15 cellular contexts compared by ENCODE assay signal in the genomic region with DNA sequence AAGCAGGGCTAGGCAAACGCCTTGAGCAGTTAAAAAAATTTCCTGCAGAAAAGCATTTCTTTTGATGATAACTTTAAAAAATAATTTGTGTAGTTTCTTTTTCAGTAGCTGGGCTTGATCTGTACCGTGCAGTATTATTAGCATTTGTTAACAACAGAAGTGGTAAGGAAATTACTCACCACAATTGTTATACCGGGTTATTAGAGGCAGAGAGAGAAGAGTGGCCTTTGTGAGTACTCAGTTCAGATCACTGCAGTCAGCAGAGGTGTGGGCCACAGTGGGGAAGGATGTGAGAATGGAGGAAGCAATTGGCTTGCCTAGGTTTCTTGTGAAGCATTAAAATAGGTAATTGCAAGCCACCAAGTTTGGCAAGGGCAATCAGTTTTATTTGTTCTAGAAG. TPM values are rescaled to one million over a fixed set of nuclear protein-coding genes. Genes with fewer than 3 reads are reported as not detected.
A peak's percentile ranks its signal among the peaks of the same experiment; 100 is the strongest.
DNase-seq lines count a peak whose midpoint lies in the region; ATAC-seq, FAIRE-seq and TF ChIP-seq lines count a peak whose summit lies in the region.
"Had no signal": no experiment of that assay in that cellular context is flagged by ENCODE, and none has a peak within 500 bp of the region (broad histone marks: within the 10 kb centered on the region; RNA-seq: fewer than 3 reads in every experiment).

No MANE protein-coding gene starts in this region.

- peaks cover 10% of the 10 kb centered on the region for H3K9me3 Mint-ChIP-seq in WTC11

- no peak overlapping the region for H3K4me3 Mint-ChIP-seq in WTC11
- H3K4me3 Mint-ChIP-seq: stimulated activated naive CD8-positive, alpha-beta T cell treated with anti-CD3 and anti-CD28 coated beads, Interleukin-15, Interleukin-2, amounts not matched to agents 100 ng/mL and 50 ng/mL, for 24 hours had no signal

- H3K4me3 ChIP-seq in right lobe of liver: no peak overlapping the region

- WGBS in right lobe of liver (ENCODE audit: insufficient coverage, low coverage, low lambda C conversion rate, missing lambda C conversion rate): 34% methylated on average over 3 of the region's 3 CpGs

- POLR2A ChIA-PET in WTC11 (lab: Charles Lee): no interaction called here

- H3K36me3 ChIP-seq in right lobe of liver: no peaks in the 10 kb centered on the region

- DNase-seq in GM12891 (ENCODE audit: insufficient read length, low spot score): peak; percentile 11
- DNase-seq in WTC11 (ENCODE audit: low spot score): no peak
- DNase-seq in NCI-H82 (lab: John Stamatoyannopoulos, UW): no peak
- DNase-seq in right lobe of liver: no peak
- no peak for DNase-seq in GM19239 (ENCODE audit: insufficient read length, low spot score)
- DNase-seq: hippocampal formation; mesenchymal stem cell; stimulated activated CD4-positive, alpha-beta T cell treated with anti-CD3 and anti-CD28 coated beads, Interleukin-1b, Interleukin-23, amount 100 ng/mL, for 48 hours had no signal

- intact Hi-C loops in right lobe of liver (cut with DNase I): no loop called here

- H3K27ac Mint-ChIP-seq in WTC11: peak overlapping the region; percentile 58; the same call in 1 of the 2 replicates
- H3K27ac Mint-ChIP-seq: stimulated activated naive CD8-positive, alpha-beta T cell treated with anti-CD3 and anti-CD28 coated beads, Interleukin-15, Interleukin-2, amounts not matched to agents 100 ng/mL and 50 ng/mL, for 24 hours had no signal

- no peaks in the 10 kb centered on the region for H3K9me3 ChIP-seq in right lobe of liver

- TF ChIP-seq CTCF in WTC11 (IDR thresholded peaks at IDR 0.05): no peak
- TF ChIP-seq CTCF in right lobe of liver (IDR thresholded peaks at IDR 0.05): no peak

- H3K27me3 Mint-ChIP-seq in WTC11 (ENCODE audit: low read depth): no peaks in the 10 kb centered on the region

- H3K27me3 ChIP-seq in right lobe of liver: no peaks in the 10 kb centered on the region

- TF ChIP-seq POLR2A in GM12891 (IDR thresholded peaks at IDR 0.05; ENCODE audit: low read depth, low read length) (no peak), right lobe of liver (IDR thresholded peaks at IDR 0.05) (no peak)

- peaks cover 4% of the 10 kb centered on the region for H3K4me1 Mint-ChIP-seq in WTC11

- ATAC-seq in GM19035 (IDR thresholded peaks at IDR 0.05; ENCODE audit: unreplicated experiment) (peak; percentile 49), HG02973 (IDR thresholded peaks at IDR 0.05; ENCODE audit: unreplicated experiment) (peak; percentile 58), WTC11 (peak; percentile 47; the same call in 1 of the 2 replicates), right lobe of liver (no peak), GM21737 (IDR thresholded peaks at IDR 0.05; ENCODE audit: unreplicated experiment) (no peak)

- H3K27ac ChIP-seq in right lobe of liver: no peak overlapping the region
- H3K27ac ChIP-seq: C4-2B, parathyroid adenoma had no signal

- CTCF ChIA-PET in WTC11 (lab: Charles Lee): no interaction called here

- no peaks in the 10 kb centered on the region for H3K4me1 ChIP-seq in right lobe of liver
- H3K4me1 ChIP-seq: parathyroid adenoma had no signal

- peak; percentile 85 for FAIRE-seq in GM12891 (lab: Jason Lieb, UNC)
- no peak for FAIRE-seq in GM19239 (lab: Jason Lieb, UNC)
- FAIRE-seq: endometrium had no signal

- no peaks in the 10 kb centered on the region for H3K36me3 Mint-ChIP-seq in WTC11

TF ChIP-seq in GM12891, 5 proteins besides CTCF, POLR2A, EP300 and RAD21:
- TF ChIP-seq POLR2AphosphoS5 (IDR thresholded peaks at IDR 0.05; ENCODE audit: low read depth, low read length) (no peak), TAF1 (IDR thresholded peaks at IDR 0.05; ENCODE audit: low read depth, low read length) (no peak), POU2F2 (IDR thresholded peaks at IDR 0.05; ENCODE audit: low read depth, low read length) (no peak), PAX5 (IDR thresholded peaks at IDR 0.05; ENCODE audit: insufficient read depth, low read length, severe bottlenecking) (no peak), SPI1 (IDR thresholded peaks at IDR 0.05; ENCODE audit: low read depth, low read length) (no peak)
TF ChIP-seq in GM12891: peak in this region for 0.

TF ChIP-seq in WTC11, 78 proteins besides CTCF, POLR2A, EP300 and RAD21:
- TF ChIP-seq, protein P1, sequence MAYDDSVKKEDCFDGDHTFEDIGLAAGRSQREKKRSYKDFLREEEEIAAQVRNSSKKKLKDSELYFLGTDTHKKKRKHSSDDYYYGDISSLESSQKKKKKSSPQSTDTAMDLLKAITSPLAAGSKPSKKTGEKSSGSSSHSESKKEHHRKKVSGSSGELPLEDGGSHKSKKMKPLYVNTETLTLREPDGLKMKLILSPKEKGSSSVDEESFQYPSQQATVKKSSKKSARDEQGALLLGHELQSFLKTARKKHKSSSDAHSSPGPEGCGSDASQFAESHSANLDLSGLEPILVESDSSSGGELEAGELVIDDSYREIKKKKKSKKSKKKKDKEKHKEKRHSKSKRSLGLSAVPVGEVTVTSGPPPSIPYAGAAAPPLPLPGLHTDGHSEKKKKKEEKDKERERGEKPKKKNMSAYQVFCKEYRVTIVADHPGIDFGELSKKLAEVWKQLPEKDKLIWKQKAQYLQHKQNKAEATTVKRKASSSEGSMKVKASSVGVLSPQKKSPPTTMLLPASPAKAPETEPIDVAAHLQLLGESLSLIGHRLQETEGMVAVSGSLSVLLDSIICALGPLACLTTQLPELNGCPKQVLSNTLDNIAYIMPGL (CRISPR knock-in tag; IDR thresholded peaks at IDR 0.05): no peak
- no peak for TF ChIP-seq SMAD4 (CRISPR knock-in tag; IDR thresholded peaks at IDR 0.05)
- TF ChIP-seq, protein P2, sequence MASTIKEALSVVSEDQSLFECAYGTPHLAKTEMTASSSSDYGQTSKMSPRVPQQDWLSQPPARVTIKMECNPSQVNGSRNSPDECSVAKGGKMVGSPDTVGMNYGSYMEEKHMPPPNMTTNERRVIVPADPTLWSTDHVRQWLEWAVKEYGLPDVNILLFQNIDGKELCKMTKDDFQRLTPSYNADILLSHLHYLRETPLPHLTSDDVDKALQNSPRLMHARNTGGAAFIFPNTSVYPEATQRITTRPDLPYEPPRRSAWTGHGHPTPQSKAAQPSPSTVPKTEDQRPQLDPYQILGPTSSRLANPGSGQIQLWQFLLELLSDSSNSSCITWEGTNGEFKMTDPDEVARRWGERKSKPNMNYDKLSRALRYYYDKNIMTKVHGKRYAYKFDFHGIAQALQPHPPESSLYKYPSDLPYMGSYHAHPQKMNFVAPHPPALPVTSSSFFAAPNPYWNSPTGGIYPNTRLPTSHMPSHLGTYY (CRISPR knock-in tag; IDR thresholded peaks at IDR 0.05): no peak
- TF ChIP-seq NFE2L1 (CRISPR knock-in tag; IDR thresholded peaks at IDR 0.05): no peak
- no peak for TF ChIP-seq IRF2 (CRISPR knock-in tag; IDR thresholded peaks at IDR 0.05; ENCODE audit: borderline replicate concordance, low read depth)
- TF ChIP-seq TP53 (CRISPR knock-in tag; IDR thresholded peaks at IDR 0.05): no peak

RNA-seq across cellular contexts. Expression of gene IL21, which starts 14.3 kb away (rescaled TPM):
- polyA plus RNA-seq in GM12891 (2012; ENCODE audit: low read depth, missing spikeins): not detected
- total RNA-seq in WTC11 (2021) (not detected in 3 replicates), right lobe of liver (not detected)

Comparison
In these comparisons a context has a peak if more than half of its experiments do, and no peak if none do; other contexts are left out.
1. ATAC-seq: peak in GM19035 (single experiment), HG02973 (single experiment) and WTC11 (single experiment); none in right lobe of liver (0 of 4) and GM21737 (single experiment).